8 cellular contexts compared by ENCODE assay signal in genomic region chr4:1043658-1044468, GRCh38. TPM values are rescaled to one million over a fixed set of nuclear protein-coding genes. Genes with fewer than 3 reads are reported as not detected.
DNase-seq lines count a peak whose midpoint lies in the region; ATAC-seq, FAIRE-seq and TF ChIP-seq lines count a peak whose summit lies in the region.

No MANE protein-coding gene starts in this region.

- no peak for TF ChIP-seq EP300 in GM12878 (IDR thresholded peaks at IDR 0.05; ENCODE audit: borderline replicate concordance in 1 of 2, control insufficient read depth in 1 of 2, low read depth in 2 of 2, low read length in 2 of 2)

- no peak overlapping the region for H3K4me3 ChIP-seq in GM12878

- SMC1A ChIA-PET in GM12878 (lab: Charles Lee; ENCODE audit: uncharacterized antibody, unreplicated experiment) = no interaction called here

- H3K27me3 ChIP-seq in GM12878 (replicated peaks in 1 of 2; ENCODE audit: control insufficient read depth in 2 of 2, insufficient read depth in 2 of 2, low read length in 1 of 2) = no peaks in the 10 kb centered on the region

- in situ Hi-C loops in GM12878 (cut with MboI) = no loop called here

- DNase-seq in CD14-positive monocyte (ENCODE audit: low spot score) (peak; percentile 98), LoVo (ENCODE audit: low spot score) (peak; percentile 86), GM12878 (ENCODE audit: low read depth, low spot score) (no peak), iPS-NIHi11 (ENCODE audit: low spot score) (peak; percentile 60)
- peak; percentile 54 for DNase-seq in stimulated activated CD4-positive, alpha-beta T cell treated with anti-CD3 and anti-CD28 coated beads, Interleukin-15, amount 100 ng/mL, for 24 hours

- FAIRE-seq in GM12878 (lab: Jason Lieb, UNC) = no peak

- TF ChIP-seq RAD21 in GM12878 (IDR thresholded peaks at IDR 0.05; ENCODE audit: insufficient read depth, low read depth, low read length) = no peak

- TF ChIP-seq CTCF in CD14-positive monocyte (IDR thresholded peaks at IDR 0.05) (no peak), GM12878 (IDR thresholded peaks at IDR 0.05 in 2 of 3, conservative IDR thresholded peaks at IDR 0.05 in 1 of 3; ENCODE audit: control insufficient read depth in 2 of 3, extremely low read depth in 1 of 3, insufficient read depth in 1 of 3, low read depth in 3 of 3, low read length in 3 of 3) (no peak)

- no peaks in the 10 kb centered on the region for H4K20me1 ChIP-seq in GM12878 (ENCODE audit: control insufficient read depth, insufficient read depth)

- H3K9me3 Mint-ChIP-seq in CD14-positive monocyte = peaks cover 0 to 14% (median 6%) of the 10 kb centered on the region in 7 donors

- H3K4me2 ChIP-seq in GM12878 (ENCODE audit: control insufficient read depth, insufficient read depth) = no peak overlapping the region

- no peaks in the 10 kb centered on the region for H3K4me1 ChIP-seq in GM12878 (ENCODE audit: control insufficient read depth, insufficient read depth, low read length)

- RAD21 ChIA-PET in GM12878 (lab: Charles Lee; ENCODE audit: unreplicated experiment) = no interaction called here

- no TSS peak for BruUV-seq in GM12878 (replicated peaks; lab: Mats Ljungman, UMichigan)

- peaks cover 0 to 3% of the 10 kb centered on the region in 2 donors for H3K36me3 Mint-ChIP-seq in CD14-positive monocyte

- no peak overlapping the region for H3K9ac ChIP-seq in GM12878 (ENCODE audit: control insufficient read depth, insufficient read depth, low read length)

- no peak overlapping the region for H2AFZ ChIP-seq in GM12878 (ENCODE audit: control insufficient read depth, low read depth, low read length)

- no peak overlapping the region for H3K27ac ChIP-seq in GM12878 (ENCODE audit: control insufficient read depth, insufficient read depth)

- intact Hi-C loops in CD14-positive monocyte (cut with micrococcal nuclease) (loop anchor here in 1 of 2 donors (5.0 kb wide), 1 partner anchor 38 kb away; no protein-coding TSS in a partner anchor), GM12878 (cut with micrococcal nuclease; ENCODE audit: unreplicated experiment) (no loop called here)

- WGBS in GM12878 (ENCODE audit: insufficient coverage, insufficient replicate concordance, low lambda C conversion rate, missing lambda C conversion rate) = 26% methylated on average over 25 of the region's 35 CpGs

- POLR2A ChIA-PET in GM12878 (lab: Charles Lee) = no interaction called here

- peaks cover 5 to 45% (median 24%) of the 10 kb centered on the region in 3 donors for H3K27me3 Mint-ChIP-seq in CD14-positive monocyte (ENCODE audit: low read depth in 3 of 3)

- CTCF ChIA-PET in GM12878 (lab: Yijun Ruan, JAX) = no interaction called here

- ATAC-seq in GM12878 = no peak
- ATAC-seq in GM21381 (IDR thresholded peaks at IDR 0.05; ENCODE audit: unreplicated experiment) = no peak
- no peak for ATAC-seq in GM19397 (IDR thresholded peaks at IDR 0.05; ENCODE audit: unreplicated experiment)
- no peak for ATAC-seq in GM21786 (IDR thresholded peaks at IDR 0.05; ENCODE audit: unreplicated experiment)

- no peak for TF ChIP-seq POLR2A in GM12878 (IDR thresholded peaks at IDR 0.05; ENCODE audit: low read depth, low read length)

- H3K36me3 ChIP-seq in GM12878 (ENCODE audit: control insufficient read depth in 2 of 2, insufficient read depth in 2 of 2, low read length in 1 of 2) = no peaks in the 10 kb centered on the region

- peak overlapping the region in 1 of 2 donors; percentile 72 for H3K4me3 Mint-ChIP-seq in CD14-positive monocyte

- H3K27ac Mint-ChIP-seq in CD14-positive monocyte = peak overlapping the region in 6 of 7 donors; percentile 48 to 95 (median 77)

- H3K79me2 ChIP-seq in GM12878 (ENCODE audit: control insufficient read depth, insufficient read depth, low read length) = no peaks in the 10 kb centered on the region

- peaks cover 21% of the 10 kb centered on the region for H3K4me1 Mint-ChIP-seq in CD14-positive monocyte

- H3K9me3 ChIP-seq in GM12878 (replicated peaks; ENCODE audit: control insufficient read depth, insufficient read depth, low read length) = peaks cover 1% of the 10 kb centered on the region; the same call in 1 of the 3 replicates

TF ChIP-seq in GM12878, 131 proteins besides CTCF, POLR2A, EP300 and RAD21:
- TF ChIP-seq YBX1 (IDR thresholded peaks at IDR 0.05) (no peak), BCL3 (IDR thresholded peaks at IDR 0.05; ENCODE audit: borderline replicate concordance, insufficient read depth, low read depth, low read length, poor library complexity, severe bottlenecking) (peak; percentile 79), GATAD2B (conservative IDR thresholded peaks at IDR 0.05; ENCODE audit: low read depth) (no peak), ZSCAN29 (IDR thresholded peaks at IDR 0.05) (no peak), CBFB (IDR thresholded peaks at IDR 0.05; ENCODE audit: low read depth) (no peak), SUPT20H (IDR thresholded peaks at IDR 0.05; ENCODE audit: borderline replicate concordance, control insufficient read depth, low read depth, low read length) (no peak), KDM1A (IDR thresholded peaks at IDR 0.05; ENCODE audit: borderline replicate concordance) (no peak), NBN (IDR thresholded peaks at IDR 0.05) (no peak), FOXM1 (IDR thresholded peaks at IDR 0.05; ENCODE audit: low read depth, low read length) (no peak)

RNA-seq across cellular contexts. Expression of gene FGFRL1, which starts 32.4 kb away (rescaled TPM):
- polyA plus RNA-seq in CD14-positive monocyte (under 1 TPM; 0.17 to 0.28 TPM), GM12878 (2011; rRNA removed) (0.72 and 1.5 TPM in 2 replicates), GM12878 (2014; fragmentation: Illumina TruSeq; extraction: Trizol) (0.05 and 0.24 TPM in 2 replicates), GM12878 (2014; fragmentation: Nextera tagmentation; extraction: Ambion mirVana) (under 1 TPM; 0.02 to 0.03 TPM), GM12878 (2014; rRNA removed) (0.51 and 0.55 TPM in 2 replicates), GM12878 (2016; fragmentation: Nextera tagmentation; extraction: Ambion mirVana) (not detected)
- 16.3 and 17.5 TPM in 2 replicates for total RNA-seq in GM12878 (2013; cell fraction: nucleolus; rRNA removed)
- total RNA-seq in GM12878 (2014; rRNA removed) (0.34 and 0.38 TPM in 2 replicates), GM12878 (2014; rRNA removed; fragmentation: Illumina TruSeq; extraction: Trizol) (0.14 and 0.22 TPM in 2 replicates), GM12878 (2021) (0.97 and 1.1 TPM in 2 replicates)
- 2.1 TPM for polyA plus RNA-seq in GM12878 (2011; ENCODE audit: low read depth)
- 4.0 and 4.5 TPM in 2 replicates for polyA plus RNA-seq in GM12878 (2011; cell fraction: cytosol; rRNA removed)
- 8.3 and 14.1 TPM in 2 replicates for polyA plus RNA-seq in GM12878 (2011; cell fraction: nucleus; rRNA removed)
- polyA plus RNA-seq in GM12878 (2012) = 3.0 and 4.0 TPM in 2 replicates
- 13.5 and 27.6 TPM in 2 replicates for polyA minus RNA-seq in GM12878 (2011; rRNA and poly(A)+ RNA removed)
- polyA minus RNA-seq in GM12878 (2011; cell fraction: cytosol; rRNA and poly(A)+ RNA removed) = 2.0 and 2.1 TPM in 2 replicates
- 4.0 and 8.0 TPM in 2 replicates for polyA minus RNA-seq in GM12878 (2011; cell fraction: nucleus; rRNA and poly(A)+ RNA removed)

RNA-seq across cellular contexts. Expression of gene SLC26A1, which starts 50.7 kb away (rescaled TPM):
- polyA plus RNA-seq in CD14-positive monocyte (under 1 TPM; 0.16 to 0.18 TPM), GM12878 (2011; rRNA removed) (0.12 TPM in 1 of 2 replicates, not detected in the other), GM12878 (2014; fragmentation: Illumina TruSeq; extraction: Trizol) (not detected in 2 replicates), GM12878 (2014; fragmentation: Nextera tagmentation; extraction: Ambion mirVana) (under 1 TPM in 1 of 2 experiments, not detected in 1; 0.05 TPM), GM12878 (2014; rRNA removed) (not detected in 2 replicates), GM12878 (2016; fragmentation: Nextera tagmentation; extraction: Ambion mirVana) (under 1 TPM; 0.83 to 0.96 TPM)
- total RNA-seq in GM12878 (2013; cell fraction: nucleolus; rRNA removed) = 0.23 and 0.32 TPM in 2 replicates
- total RNA-seq in GM12878 (2014; rRNA removed) (0.28 TPM in 1 of 2 replicates, not detected in the other), GM12878 (2014; rRNA removed; fragmentation: Illumina TruSeq; extraction: Trizol) (not detected in 2 replicates), GM12878 (2021) (not detected in 2 replicates)
- not detected for polyA plus RNA-seq in GM12878 (2011; ENCODE audit: low read depth)
- 0.07 TPM in 1 of 2 replicates, not detected in the other for polyA plus RNA-seq in GM12878 (2011; cell fraction: cytosol; rRNA removed)
- 0.22 TPM in 1 of 2 replicates, not detected in the other for polyA plus RNA-seq in GM12878 (2011; cell fraction: nucleus; rRNA removed)
- polyA plus RNA-seq in GM12878 (2012) = 0.42 and 0.72 TPM in 2 replicates
- not detected in 2 replicates for polyA minus RNA-seq in GM12878 (2011; rRNA and poly(A)+ RNA removed)
- polyA minus RNA-seq in GM12878 (2011; cell fraction: cytosol; rRNA and poly(A)+ RNA removed) = not detected in 2 replicates
- polyA minus RNA-seq in GM12878 (2011; cell fraction: nucleus; rRNA and poly(A)+ RNA removed) = not detected in 2 replicates

RNA-seq across cellular contexts. Expression of gene IDUA, which starts 57.0 kb away (rescaled TPM):
- 1 to 10 TPM; 6.4 to 8.5 TPM for polyA plus RNA-seq in CD14-positive monocyte
- 21.8 and 23.4 TPM in 2 replicates for total RNA-seq in GM12878 (2013; cell fraction: nucleolus; rRNA removed)
- total RNA-seq in GM12878 (2014; rRNA removed) = 2.4 and 5.4 TPM in 2 replicates
- total RNA-seq in GM12878 (2014; rRNA removed; fragmentation: Illumina TruSeq; extraction: Trizol) = 0.23 and 0.76 TPM in 2 replicates
- 5.7 and 7.6 TPM in 2 replicates for total RNA-seq in GM12878 (2021)
- polyA plus RNA-seq in GM12878 (2011; ENCODE audit: low read depth) = 1.2 TPM
- polyA plus RNA-seq in GM12878 (2011; rRNA removed) = 0.37 and 1.2 TPM in 2 replicates
- 0.69 and 1.7 TPM in 2 replicates for polyA plus RNA-seq in GM12878 (2011; cell fraction: cytosol; rRNA removed)
- 39.0 and 44.5 TPM in 2 replicates for polyA plus RNA-seq in GM12878 (2011; cell fraction: nucleus; rRNA removed)
- polyA plus RNA-seq in GM12878 (2012) = 4.6 and 5.6 TPM in 2 replicates
- 0.24 TPM in 1 of 2 replicates, not detected in the other for polyA plus RNA-seq in GM12878 (2014; fragmentation: Illumina TruSeq; extraction: Trizol)
- under 1 TPM in 1 of 2 experiments, not detected in 1; 0.05 TPM for polyA plus RNA-seq in GM12878 (2014; fragmentation: Nextera tagmentation; extraction: Ambion mirVana)
- polyA plus RNA-seq in GM12878 (2014; rRNA removed) = 5.8 and 6.3 TPM in 2 replicates
- 1 to 10 TPM; 1.4 TPM for polyA plus RNA-seq in GM12878 (2016; fragmentation: Nextera tagmentation; extraction: Ambion mirVana)
- 1.0 TPM in 1 of 2 replicates, not detected in the other for polyA minus RNA-seq in GM12878 (2011; rRNA and poly(A)+ RNA removed)
- 1.8 and 4.0 TPM in 2 replicates for polyA minus RNA-seq in GM12878 (2011; cell fraction: cytosol; rRNA and poly(A)+ RNA removed)
- 6.5 and 11.9 TPM in 2 replicates for polyA minus RNA-seq in GM12878 (2011; cell fraction: nucleus; rRNA and poly(A)+ RNA removed)
